Comparison of ENCODE assay signal across 8 cellular contexts in genomic region chr4:103786014-103786413, GRCh38.
DNase-seq lines count a peak whose midpoint lies in the region; ATAC-seq and TF ChIP-seq lines count a peak whose summit lies in the region.

No MANE protein-coding gene starts in this region.

- CTCF ChIA-PET in RWPE1 (lab: Yijun Ruan, JAX) (interaction anchor here (0.6 to 1.5 kb wide), 8 partner anchors 9 to 587 kb away, joined by 3 to 12 read pairs (median 4); no protein-coding TSS in a partner anchor), T-cell (lab: Charles Lee) (no interaction called here)

- H3K9me3 Mint-ChIP-seq in glutamatergic neuron (ENCODE audit: unreplicated experiment) (peaks cover 3% of the 10 kb centered on the region), T-cell (peaks cover 0 to 18% (median 12%) of the 10 kb centered on the region in 3 donors)
- no peaks in the 10 kb centered on the region for H3K9me3 Mint-ChIP-seq in T-helper 2 cell treated with Interferon-gamma antibody and Interleukin-4, amounts not matched to agents 5 μg/mL and 100 μg/mL, for 36 hours
- H3K9me3 Mint-ChIP-seq in activated naive CD8-positive, alpha-beta T cell treated with anti-CD3 and anti-CD28 coated beads for 36 hours = peaks cover 8% of the 10 kb centered on the region

- no peak overlapping the region for H3K4me3 Mint-ChIP-seq in glutamatergic neuron (ENCODE audit: unreplicated experiment)
- no peak overlapping the region for H3K4me3 Mint-ChIP-seq in T-helper 2 cell treated with Interferon-gamma antibody and Interleukin-4, amounts not matched to agents 5 μg/mL and 100 μg/mL, for 36 hours
- H3K4me3 Mint-ChIP-seq in T-cell = no peak overlapping the region
- H3K4me3 Mint-ChIP-seq in activated naive CD8-positive, alpha-beta T cell treated with anti-CD3 and anti-CD28 coated beads for 36 hours = no peak overlapping the region

- TF ChIP-seq CTCF in RWPE1 (conservative IDR thresholded peaks at IDR 0.05; ENCODE audit: low read depth) = peak; percentile 45
- peak; percentile 65 for TF ChIP-seq CTCF in glutamatergic neuron (IDR thresholded peaks at IDR 0.05; ENCODE audit: partially characterized antibody, unreplicated experiment)

- ATAC-seq in GM19455 (IDR thresholded peaks at IDR 0.05; ENCODE audit: unreplicated experiment) (peak; percentile 87), HG03457 (IDR thresholded peaks at IDR 0.05; ENCODE audit: unreplicated experiment) (peak; percentile 66), T-cell (replicated peaks in 1 of 4) (no peak)

- DNase-seq in GDM1 (lab: John Stamatoyannopoulos, UW) (peak; percentile 30), RWPE1 (ENCODE audit: low spot score) (peak; percentile 5), glutamatergic neuron (peak; percentile 16), T-cell (no peak)
- no peak for DNase-seq in T-helper 2 cell treated with Interferon-gamma antibody and Interleukin-4, amounts not matched to agents 5 μg/mL and 100 μg/mL, for 36 hours (ENCODE audit: low spot score)
- DNase-seq in activated naive CD8-positive, alpha-beta T cell treated with anti-CD3 and anti-CD28 coated beads for 36 hours = no peak

- H3K27me3 Mint-ChIP-seq in glutamatergic neuron (ENCODE audit: unreplicated experiment) (no peaks in the 10 kb centered on the region), T-cell (no peaks in the 10 kb centered on the region)
- no peaks in the 10 kb centered on the region for H3K27me3 Mint-ChIP-seq in T-helper 2 cell treated with Interferon-gamma antibody and Interleukin-4, amounts not matched to agents 5 μg/mL and 100 μg/mL, for 36 hours (ENCODE audit: low read depth)
- H3K27me3 Mint-ChIP-seq in activated naive CD8-positive, alpha-beta T cell treated with anti-CD3 and anti-CD28 coated beads for 36 hours = no peaks in the 10 kb centered on the region

- no peaks in the 10 kb centered on the region for H3K4me1 Mint-ChIP-seq in glutamatergic neuron (ENCODE audit: low read depth, unreplicated experiment)
- no peaks in the 10 kb centered on the region for H3K4me1 Mint-ChIP-seq in T-helper 2 cell treated with Interferon-gamma antibody and Interleukin-4, amounts not matched to agents 5 μg/mL and 100 μg/mL, for 36 hours (ENCODE audit: low read depth)
- no peaks in the 10 kb centered on the region for H3K4me1 Mint-ChIP-seq in T-cell
- H3K4me1 Mint-ChIP-seq in activated naive CD8-positive, alpha-beta T cell treated with anti-CD3 and anti-CD28 coated beads for 36 hours = no peaks in the 10 kb centered on the region

- H3K27ac ChIP-seq in RWPE1 = no peak overlapping the region

- H3K27ac Mint-ChIP-seq in glutamatergic neuron (ENCODE audit: unreplicated experiment) = no peak overlapping the region
- no peak overlapping the region for H3K27ac Mint-ChIP-seq in T-helper 2 cell treated with Interferon-gamma antibody and Interleukin-4, amounts not matched to agents 5 μg/mL and 100 μg/mL, for 36 hours
- no peak overlapping the region for H3K27ac Mint-ChIP-seq in T-cell
- no peak overlapping the region for H3K27ac Mint-ChIP-seq in activated naive CD8-positive, alpha-beta T cell treated with anti-CD3 and anti-CD28 coated beads for 36 hours

- POLR2A ChIA-PET in RWPE1 (lab: Yijun Ruan, JAX; ENCODE audit: low non-redundant PET) = no interaction called here
- POLR2A ChIA-PET in T-cell (lab: Charles Lee) = no interaction called here

- H3K36me3 Mint-ChIP-seq in glutamatergic neuron (ENCODE audit: unreplicated experiment) (no peaks in the 10 kb centered on the region), T-cell (no peaks in the 10 kb centered on the region)
- no peaks in the 10 kb centered on the region for H3K36me3 Mint-ChIP-seq in T-helper 2 cell treated with Interferon-gamma antibody and Interleukin-4, amounts not matched to agents 5 μg/mL and 100 μg/mL, for 36 hours (ENCODE audit: low read depth)
- H3K36me3 Mint-ChIP-seq in activated naive CD8-positive, alpha-beta T cell treated with anti-CD3 and anti-CD28 coated beads for 36 hours = no peaks in the 10 kb centered on the region

Comparison
In these comparisons a context has a peak if more than half of its experiments do, and no peak if none do; other contexts are left out.
1. DNase-seq: peak in GDM1 (single experiment), RWPE1 (single experiment) and glutamatergic neuron (single experiment); none in T-helper 2 cell treated with Interferon-gamma antibody and Interleukin-4, amounts not matched to agents 5 μg/mL and 100 μg/mL, for 36 hours (single experiment), T-cell (0 of 34) and activated naive CD8-positive, alpha-beta T cell treated with anti-CD3 and anti-CD28 coated beads for 36 hours (single experiment).
2. ATAC-seq: peak in GM19455 (single experiment) and HG03457 (single experiment); none in T-cell (0 of 4).